ENCODE assay signal across 23 cellular contexts in the genomic region with DNA sequence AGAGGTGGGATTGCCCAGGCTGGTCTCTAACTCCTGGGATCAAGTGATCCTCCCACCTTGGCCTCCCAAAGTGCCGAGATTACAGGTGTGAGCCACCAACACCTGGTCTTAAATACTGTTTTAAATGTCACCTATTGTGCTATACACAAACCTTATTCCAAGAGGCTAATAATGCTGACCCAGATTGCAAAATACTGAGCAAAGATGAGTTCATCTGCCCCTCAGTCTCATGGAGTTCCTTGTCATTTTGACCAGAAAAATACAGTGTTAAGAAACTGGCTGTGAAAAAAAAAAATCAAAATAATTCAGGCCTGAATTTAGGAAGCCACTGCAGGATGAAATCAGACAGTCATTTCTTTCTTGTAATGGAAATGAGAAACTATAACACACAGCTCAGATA. TPM values are rescaled to one million over a fixed set of nuclear protein-coding genes. Genes with fewer than 3 reads are reported as not detected.
DNase-seq lines count a peak whose midpoint lies in the region; ATAC-seq and TF ChIP-seq lines count a peak whose summit lies in the region.
"Had no signal": no experiment of that assay in that cellular context is flagged by ENCODE, and none has a peak within 500 bp of the region (broad histone marks: within the 10 kb centered on the region; RNA-seq: fewer than 3 reads in every experiment).

No MANE protein-coding gene starts in this region.

- H3K27ac ChIP-seq in right lobe of liver = no peak overlapping the region
- H3K27ac ChIP-seq: BLaER1 treated with 17β-estradiol and CSF1 and Interleukin-3, amounts not matched to agents 10 nM and 100 nM; KMS-11; PC-9; SJSA1 had no signal

- no peak for TF ChIP-seq POLR2A in NB4 (IDR thresholded peaks at IDR 0.05; ENCODE audit: extremely low read depth, insufficient read length)
- no peak for TF ChIP-seq POLR2A in right lobe of liver (IDR thresholded peaks at IDR 0.05)
- TF ChIP-seq POLR2A in lower leg skin (IDR thresholded peaks at IDR 0.05) = no peak

- H3K4me3 ChIP-seq in NB4 (ENCODE audit: low read depth, low read length) (no peak overlapping the region), fibroblast of mammary gland (ENCODE audit: control insufficient read depth, low read depth, low read length) (no peak overlapping the region), right lobe of liver (no peak overlapping the region), lower leg skin (ENCODE audit: low read depth, poor library complexity, severe bottlenecking) (no peak overlapping the region)
- H3K4me3 ChIP-seq: BLaER1 treated with 17β-estradiol and CSF1 and Interleukin-3, amounts not matched to agents 10 nM and 100 nM; PC-9; SJSA1 had no signal

- H3K4me1 ChIP-seq in right lobe of liver = peaks cover 0 to 17% (median 6%) of the 10 kb centered on the region in 4 donors
- H3K4me1 ChIP-seq: SJSA1 had no signal

- no peaks in the 10 kb centered on the region for H3K9me3 ChIP-seq in right lobe of liver
- H3K9me3 ChIP-seq: SJSA1 had no signal

- WGBS in right lobe of liver (ENCODE audit: insufficient coverage, low coverage, low lambda C conversion rate, missing lambda C conversion rate) = 89% methylated on average over 1 of the region's 1 CpG
- whole genome bisulfite sequencing in lower leg skin, 2 donors = 93 to 96% methylated on average over 1 of the region's 1 CpG

- DNase-seq in AML-193 (lab: John Stamatoyannopoulos, UW) = peak; percentile 75 to 76
- peak; percentile 8 for DNase-seq in NB4 (ENCODE audit: low read depth)
- peak; percentile 42 for DNase-seq in fibroblast of mammary gland (ENCODE audit: low read depth)
- DNase-seq in right lobe of liver = no peak
- no peak for DNase-seq in NCI-H1930 (lab: John Stamatoyannopoulos, UW)
- no peak for DNase-seq in lower leg skin (ENCODE audit: low spot score in 2 of 2)
- no peak for DNase-seq in central memory CD4-positive, alpha-beta T cell
- DNase-seq: CD4-positive, alpha-beta T cell; HCEC 1CT; MM.1S; NCI-H1105; NCI-H1436 treated with DMSO at 0.1 percent for 48 hours; NCI-H187 treated with DMSO at 0.1 percent for 48 hours; NCI-H446; NCI-H524 treated with DMSO at 0.1 percent for 48 hours; NCI-H774; NK-92 treated with Interleukin-12 subunit alpha and Interleukin-12 subunit beta, amount 100 ng/mL, for 24 hours; PC-9; Right ventricle myocardium superior had no signal

- peak; percentile 36 to 62 (median 44) for ATAC-seq in right lobe of liver
- ATAC-seq in GM21447 (IDR thresholded peaks at IDR 0.05; ENCODE audit: unreplicated experiment) = no peak

- H3K27me3 ChIP-seq in right lobe of liver = no peaks in the 10 kb centered on the region
- H3K27me3 ChIP-seq: BLaER1 treated with 17β-estradiol and CSF1 and Interleukin-3, amounts not matched to agents 10 nM and 100 nM had no signal

- H3K36me3 ChIP-seq in right lobe of liver = no peaks in the 10 kb centered on the region
- H3K36me3 ChIP-seq: SJSA1 had no signal

- intact Hi-C loops in right lobe of liver (cut with DNase I) (no loop called here), lower leg skin (cut with DNase I; ENCODE audit: low total_unique reads) (no loop called here)

- TF ChIP-seq CTCF in NB4 (IDR thresholded peaks at IDR 0.05; ENCODE audit: low read depth, low read length) (no peak), fibroblast of mammary gland (conservative IDR thresholded peaks at IDR 0.05; ENCODE audit: control insufficient read depth, insufficient read depth, low read depth, low read length) (no peak), right lobe of liver (IDR thresholded peaks at IDR 0.05) (no peak), lower leg skin (IDR thresholded peaks at IDR 0.05) (no peak)

RNA-seq across cellular contexts. Expression of gene TBC1D4, which starts 60.0 kb away (rescaled TPM):
- total RNA-seq in right lobe of liver = 10 to 100 TPM in 4 of 6 experiments, 1 to 10 TPM in 2; 7.7 to 18.6 (median 10.3) TPM
- total RNA-seq in lower leg skin = 10 to 100 TPM; 38.5 to 53.0 (median 44.1) TPM

Comparison
In these comparisons a context has a peak if more than half of its experiments do, and no peak if none do; other contexts are left out.
1. DNase-seq: peak in AML-193 (2 of 2), NB4 (single experiment) and fibroblast of mammary gland (single experiment); none in right lobe of liver (0 of 3), NCI-H1930 (0 of 2), lower leg skin (0 of 2) and central memory CD4-positive, alpha-beta T cell (single experiment).